8 cellular contexts compared by ENCODE assay signal in the genomic region with DNA sequence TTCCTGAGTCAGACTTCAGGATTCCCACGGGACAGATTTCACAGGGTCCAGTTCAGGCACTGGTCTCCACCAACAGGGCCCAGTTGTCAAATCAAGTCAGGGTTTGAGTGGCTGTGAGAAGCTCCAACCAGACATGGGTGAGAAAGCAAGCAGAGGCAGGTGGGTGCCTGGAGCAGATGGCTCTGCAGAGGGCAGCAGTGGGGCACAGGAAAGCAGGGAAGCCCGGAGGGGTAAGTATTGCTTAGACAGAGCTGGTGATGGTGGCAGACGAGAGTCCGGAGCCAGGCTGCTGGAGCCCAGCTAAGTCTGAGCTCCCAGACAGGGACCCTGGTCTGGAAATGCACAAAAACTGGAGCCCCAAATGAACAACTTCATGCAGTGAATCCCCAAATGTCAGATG. TPM values are rescaled to one million over a fixed set of nuclear protein-coding genes. Genes with fewer than 3 reads are reported as not detected.
DNase-seq lines count a peak whose midpoint lies in the region; ATAC-seq lines count a peak whose summit lies in the region.

No MANE protein-coding gene starts in this region.

- DNase-seq in DMS53 treated with DMSO at 0.1 percent for 48 hours (lab: John Stamatoyannopoulos, UW; ENCODE audit: unreplicated experiment) (peak; percentile 9), KBM-7 (peak; percentile 24), kidney glomerular epithelial cell (lab: John Stamatoyannopoulos, UW) (peak; percentile 1), T-helper 1 cell (no peak)
- DNase-seq in activated CD8-positive, alpha-beta T cell treated with anti-CD3 and anti-CD28 coated beads, Interleukin-2, amount 10 ng/mL, durations not matched to agents 7 days and 5 days: peak; percentile 52
- DNase-seq in activated naive CD4-positive, alpha-beta T cell treated with anti-CD3 and anti-CD28 coated beads, Interleukin-2, amount 50 U/mL, for 16 hours: no peak

- in situ Hi-C loops in KBM-7 (cut with MboI; ENCODE audit: low pct_unique_long_range_greater_than_20kb, low sequenced_read_pairs): loop anchor here (10.0 to 25.0 kb wide), 2 partner anchors 112 to 220 kb away; no protein-coding TSS in a partner anchor

- peaks cover 2% of the 10 kb centered on the region for H3K27me3 Mint-ChIP-seq in activated CD8-positive, alpha-beta T cell treated with anti-CD3 and anti-CD28 coated beads, Interleukin-2, amount 10 ng/mL, durations not matched to agents 7 days and 5 days (ENCODE audit: low read depth)

- CTCF ChIA-PET in activated CD8-positive, alpha-beta T cell treated with anti-CD3 and anti-CD28 coated beads, Interleukin-2, amount 10 ng/mL, durations not matched to agents 7 days and 5 days (lab: Charles Lee): interaction anchor here (0.6 to 2.3 kb wide), 18 partner anchors 15 to 328 kb away, joined by 3 to 8 read pairs (median 4); a partner anchor contains a TSS

- H3K4me3 Mint-ChIP-seq in activated CD8-positive, alpha-beta T cell treated with anti-CD3 and anti-CD28 coated beads, Interleukin-2, amount 10 ng/mL, durations not matched to agents 7 days and 5 days: no peak overlapping the region

- no peak overlapping the region for H3K27ac Mint-ChIP-seq in activated CD8-positive, alpha-beta T cell treated with anti-CD3 and anti-CD28 coated beads, Interleukin-2, amount 10 ng/mL, durations not matched to agents 7 days and 5 days

- POLR2A ChIA-PET in activated CD8-positive, alpha-beta T cell treated with anti-CD3 and anti-CD28 coated beads, Interleukin-2, amount 10 ng/mL, durations not matched to agents 7 days and 5 days (lab: Charles Lee): interaction anchor here (0.8 kb wide), 1 partner anchor 140 kb away, joined by 3 read pairs; no protein-coding TSS in a partner anchor

- no peak for ATAC-seq in activated CD8-positive, alpha-beta T cell treated with anti-CD3 and anti-CD28 coated beads, Interleukin-2, amount 10 ng/mL, durations not matched to agents 7 days and 5 days
- ATAC-seq in GM19324 (IDR thresholded peaks at IDR 0.05; ENCODE audit: low FRiP score, unreplicated experiment) (no peak), GM19463 (IDR thresholded peaks at IDR 0.05; ENCODE audit: unreplicated experiment) (no peak)

- no peaks in the 10 kb centered on the region for H3K9me3 Mint-ChIP-seq in activated CD8-positive, alpha-beta T cell treated with anti-CD3 and anti-CD28 coated beads, Interleukin-2, amount 10 ng/mL, durations not matched to agents 7 days and 5 days (ENCODE audit: insufficient read depth)

- H3K4me1 Mint-ChIP-seq in activated CD8-positive, alpha-beta T cell treated with anti-CD3 and anti-CD28 coated beads, Interleukin-2, amount 10 ng/mL, durations not matched to agents 7 days and 5 days (ENCODE audit: low read depth): peaks cover 43% of the 10 kb centered on the region

- H3K36me3 Mint-ChIP-seq in activated CD8-positive, alpha-beta T cell treated with anti-CD3 and anti-CD28 coated beads, Interleukin-2, amount 10 ng/mL, durations not matched to agents 7 days and 5 days (ENCODE audit: low read depth): peaks cover 5% of the 10 kb centered on the region

RNA-seq across cellular contexts. Expression of a gene that starts 40.4 kb away (rescaled TPM):
- 1 to 10 TPM; 4.7 to 6.2 TPM for total RNA-seq in activated CD8-positive, alpha-beta T cell treated with anti-CD3 and anti-CD28 coated beads, Interleukin-2, amount 10 ng/mL, durations not matched to agents 7 days and 5 days

Comparison
In these comparisons a context has a peak if more than half of its experiments do, and no peak if none do; other contexts are left out.
1. DNase-seq: peak in DMS53 treated with DMSO at 0.1 percent for 48 hours (single experiment), KBM-7 (single experiment), activated CD8-positive, alpha-beta T cell treated with anti-CD3 and anti-CD28 coated beads, Interleukin-2, amount 10 ng/mL, durations not matched to agents 7 days and 5 days (single experiment) and kidney glomerular epithelial cell (single experiment); none in T-helper 1 cell (0 of 5) and activated naive CD4-positive, alpha-beta T cell treated with anti-CD3 and anti-CD28 coated beads, Interleukin-2, amount 50 U/mL, for 16 hours (single experiment).